10 cellular contexts compared by ENCODE assay signal in the genomic region with DNA sequence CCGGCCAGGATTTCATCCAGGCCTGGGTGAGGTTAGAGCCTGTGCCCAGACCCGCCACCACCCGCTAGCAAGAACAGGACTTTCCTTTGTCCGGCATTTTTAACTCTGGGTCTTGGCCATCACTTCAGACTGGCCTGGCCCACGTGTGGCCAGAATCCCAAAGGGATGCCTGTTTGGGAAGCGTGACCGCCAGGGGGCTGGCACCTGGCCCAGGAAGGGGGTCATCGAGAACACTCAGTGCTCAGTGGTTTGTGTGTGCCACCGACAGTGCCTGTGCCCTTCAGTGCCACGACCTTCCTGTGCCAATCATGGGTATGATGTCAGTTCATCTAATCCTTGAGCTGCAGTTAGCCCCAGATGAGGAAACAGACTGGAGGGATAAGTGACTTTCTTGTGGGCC.
DNase-seq lines count a peak whose midpoint lies in the region; ATAC-seq and TF ChIP-seq lines count a peak whose summit lies in the region.
"Had no signal": no experiment of that assay in that cellular context is flagged by ENCODE, and none has a peak within 500 bp of the region (broad histone marks: within the 10 kb centered on the region; RNA-seq: fewer than 3 reads in every experiment).

No MANE protein-coding gene starts in this region.

- H4K91ac ChIP-seq in trophoblast cell (ENCODE audit: low read depth, low read length), result no peak overlapping the region

- no peak overlapping the region for H2AFZ ChIP-seq in trophoblast cell (ENCODE audit: insufficient read depth, low read length, poor library complexity)

- H3K9me3 Mint-ChIP-seq in Caco-2 (ENCODE audit: unreplicated experiment), result no peaks in the 10 kb centered on the region
- H3K9me3 Mint-ChIP-seq: stimulated activated effector memory CD8-positive, alpha-beta T cell treated with anti-CD3 and anti-CD28 coated beads, Interleukin-12 subunit alpha, Interleukin-12 subunit beta, amount 100 ng/mL, for 72 hours had no signal

- TF ChIP-seq CTCF in adrenal gland (IDR thresholded peaks at IDR 0.05), result peak in 3 of 6 experiments; percentile 16 to 37 (median 31)
- TF ChIP-seq CTCF in heart left ventricle (IDR thresholded peaks at IDR 0.05), result peak in 4 of 12 donors; percentile 9 to 26 (median 18)
- no peak for TF ChIP-seq CTCF in Caco-2 (IDR thresholded peaks at IDR 0.05; ENCODE audit: insufficient read depth in 1 of 2, low read depth in 1 of 2, low read length in 1 of 2, severe bottlenecking in 1 of 2, unreplicated experiment in 1 of 2)

- peak; percentile 22 to 33 (median 24) for ATAC-seq in heart left ventricle
- no peak for ATAC-seq in aorta (ENCODE audit: low FRiP score)
- no peak for ATAC-seq in GM19324 (IDR thresholded peaks at IDR 0.05; ENCODE audit: low FRiP score, unreplicated experiment)
- ATAC-seq: activated CD4-positive, CD25-positive, alpha-beta regulatory T cell treated with anti-CD3 and anti-CD28 coated beads, Interleukin-2, amount 50 U/mL, for 24 hours; stimulated activated effector memory CD8-positive, alpha-beta T cell treated with anti-CD3 and anti-CD28 coated beads, Interleukin-12 subunit alpha, Interleukin-12 subunit beta, amount 100 ng/mL, for 72 hours had no signal

- peaks cover 32% of the 10 kb centered on the region for H3K36me3 Mint-ChIP-seq in Caco-2 (ENCODE audit: insufficient read depth, unreplicated experiment)

- peak overlapping the region; percentile 30 for H3K18ac ChIP-seq in trophoblast cell (ENCODE audit: low read length)

- WGBS in adrenal gland, 4 donors, result 29 to 47% (median 42%) methylated on average over 1 to 10 of the region's 10 CpGs
- WGBS in heart left ventricle, 4 donors, result 39 to 53% (median 47%) methylated on average over 8 to 10 of the region's 10 CpGs
- no CpG with 5 or more reads among the region's 10 CpGs for WGBS in trophoblast cell (ENCODE audit: extremely low coverage, insufficient coverage, insufficient read length)
- 6 to 9% methylated on average over 10 of the region's 10 CpGs for WGBS in aorta, 2 donors

- no peak overlapping the region for H2BK5ac ChIP-seq in trophoblast cell (ENCODE audit: low read depth, low read length, poor library complexity)

- no peak overlapping the region for H3K9ac ChIP-seq in trophoblast cell (ENCODE audit: low read length)

- no peak overlapping the region for H3K4ac ChIP-seq in trophoblast cell (ENCODE audit: low read depth, low read length)

- H3K36me3 ChIP-seq in adrenal gland (replicated peaks in 1 of 2), result no peaks in the 10 kb centered on the region
- peaks cover 0 to 3% (median 0%) of the 10 kb centered on the region in 9 donors for H3K36me3 ChIP-seq in heart left ventricle
- H3K36me3 ChIP-seq in trophoblast cell (ENCODE audit: control insufficient read depth in 1 of 2, insufficient read depth in 2 of 2, low read length in 2 of 2), result peaks cover 40% of the 10 kb centered on the region in 2 experiments
- no peaks in the 10 kb centered on the region for H3K36me3 ChIP-seq in aorta (ENCODE audit: control insufficient read depth in 1 of 2, insufficient read depth in 2 of 2, low read length in 1 of 2)
- H3K36me3 ChIP-seq in Caco-2 (ENCODE audit: control insufficient read depth, insufficient read depth, low read length), result peaks cover 8% of the 10 kb centered on the region; the same call in 1 of the 2 replicates

- H3K4me1 ChIP-seq in adrenal gland (replicated peaks in 1 of 2) (peaks cover 83 to 99% of the 10 kb centered on the region in 2 donors), heart left ventricle (peaks cover 51 to 100% (median 98%) of the 10 kb centered on the region in 12 donors), trophoblast cell (ENCODE audit: control insufficient read depth in 1 of 2, insufficient read depth in 2 of 2, low read length in 2 of 2) (peaks cover 48 to 54% of the 10 kb centered on the region in 2 experiments), aorta (ENCODE audit: control insufficient read depth in 1 of 2, insufficient read depth in 2 of 2, low read length in 2 of 2) (peaks cover 0 to 11% of the 10 kb centered on the region in 2 donors), Caco-2 (peaks cover 58% of the 10 kb centered on the region)

- H3K79me1 ChIP-seq in trophoblast cell (ENCODE audit: low read length), result peaks cover 31% of the 10 kb centered on the region

- H3K79me2 ChIP-seq in trophoblast cell (ENCODE audit: control insufficient read depth, insufficient read depth, low read length, poor library complexity), result peaks cover 14% of the 10 kb centered on the region

- peak overlapping the region in 3 of 5 donors; percentile 87 to 96 (median 89) for H3K27ac ChIP-seq in adrenal gland
- peak overlapping the region; percentile 85 to 98 (median 94) for H3K27ac ChIP-seq in heart left ventricle
- no peak overlapping the region for H3K27ac ChIP-seq in trophoblast cell (ENCODE audit: low read depth, low read length)
- peak overlapping the region in 1 of 2 donors; percentile 81 for H3K27ac ChIP-seq in aorta (ENCODE audit: low read depth in 1 of 2, low read length in 2 of 2)

- TF ChIP-seq POLR2A in adrenal gland (IDR thresholded peaks at IDR 0.05) (no peak), heart left ventricle (IDR thresholded peaks at IDR 0.05) (no peak)

- no TSS peak for BruUV-seq in Caco-2 (replicated peaks; lab: Mats Ljungman, UMichigan)

- peak; percentile 78 to 90 (median 84) for DNase-seq in adrenal gland
- DNase-seq in heart left ventricle, result peak; percentile 84 to 94 (median 88)
- no peak for DNase-seq in trophoblast cell
- peak; percentile 82 to 94 for DNase-seq in aorta
- no peak for DNase-seq in Caco-2
- DNase-seq in GOT3 (lab: John Stamatoyannopoulos, UW), result no peak
- DNase-seq: DMS53 had no signal

- H3K23ac ChIP-seq in trophoblast cell (ENCODE audit: low read length), result no peak overlapping the region

- H3K4me2 ChIP-seq in trophoblast cell (ENCODE audit: low read length), result no peak overlapping the region

- H3K27ac Mint-ChIP-seq in Caco-2 (ENCODE audit: unreplicated experiment), result no peak overlapping the region

- H4K12ac ChIP-seq in trophoblast cell (ENCODE audit: low read depth, low read length), result no peak overlapping the region

- no peaks in the 10 kb centered on the region for H3K27me3 ChIP-seq in adrenal gland
- H3K27me3 ChIP-seq in heart left ventricle, result no peaks in the 10 kb centered on the region
- H3K27me3 ChIP-seq in trophoblast cell (ENCODE audit: insufficient read depth, low read length), result no peaks in the 10 kb centered on the region
- H3K27me3 ChIP-seq in aorta (ENCODE audit: control insufficient read depth in 1 of 2, insufficient read depth in 2 of 2, low read length in 1 of 2), result no peaks in the 10 kb centered on the region
- no peaks in the 10 kb centered on the region for H3K27me3 ChIP-seq in Caco-2 (replicated peaks; ENCODE audit: control insufficient read depth, insufficient read depth, low read length)

- H3K9me3 ChIP-seq in adrenal gland (replicated peaks in 1 of 3) (no peaks in the 10 kb centered on the region), heart left ventricle (no peaks in the 10 kb centered on the region), trophoblast cell (ENCODE audit: insufficient read depth, low read depth, low read length) (peaks cover 3% of the 10 kb centered on the region), aorta (ENCODE audit: control insufficient read depth, low read length) (no peaks in the 10 kb centered on the region), Caco-2 (no peaks in the 10 kb centered on the region)

- H2BK120ac ChIP-seq in trophoblast cell (ENCODE audit: insufficient read depth, low read length, poor library complexity), result no peak overlapping the region

- intact Hi-C loops in adrenal gland (cut with DNase I) (no loop called here), heart left ventricle (cut with DNase I) (loop anchor here in 3 of 10 donors (2.0 to 5.0 kb wide), 3 partner anchors 34 to 83 kb away; no protein-coding TSS in a partner anchor), aorta (cut with DNase I) (loop anchor here (2.0 to 5.0 kb wide), 4 partner anchors 41 to 83 kb away; no protein-coding TSS in a partner anchor), Caco-2 (cut with micrococcal nuclease; ENCODE audit: unreplicated experiment) (no loop called here)

- no peak overlapping the region for H2AK5ac ChIP-seq in trophoblast cell (ENCODE audit: low read length)

- no peak overlapping the region for H2BK12ac ChIP-seq in trophoblast cell (ENCODE audit: low read length)

- POLR2A ChIA-PET in Caco-2 (lab: Charles Lee), result interaction anchor here (0.6 kb wide), 1 partner anchor 86 kb away, joined by 8 read pairs; no protein-coding TSS in a partner anchor

- H3K14ac ChIP-seq in trophoblast cell (ENCODE audit: low read length), result no peak overlapping the region

- H3K4me3 ChIP-seq in adrenal gland, result no peak overlapping the region
- H3K4me3 ChIP-seq in heart left ventricle, result no peak overlapping the region
- no peak overlapping the region for H3K4me3 ChIP-seq in trophoblast cell (ENCODE audit: low read depth, low read length)
- no peak overlapping the region for H3K4me3 ChIP-seq in aorta (ENCODE audit: low read length in 2 of 2)
- no peak overlapping the region for H3K4me3 ChIP-seq in Caco-2 (ENCODE audit: low read depth, low read length)

- H3K4me3 Mint-ChIP-seq in Caco-2 (ENCODE audit: unreplicated experiment), result no peak overlapping the region
- H3K4me3 Mint-ChIP-seq: stimulated activated effector memory CD8-positive, alpha-beta T cell treated with anti-CD3 and anti-CD28 coated beads, Interleukin-12 subunit alpha, Interleukin-12 subunit beta, amount 100 ng/mL, for 72 hours had no signal

- H3K27me3 Mint-ChIP-seq in Caco-2 (ENCODE audit: insufficient read depth, unreplicated experiment), result no peaks in the 10 kb centered on the region

- CTCF ChIA-PET in Caco-2 (lab: Charles Lee), result no interaction called here

- peaks cover 30% of the 10 kb centered on the region for H3K4me1 Mint-ChIP-seq in Caco-2 (ENCODE audit: low read depth, unreplicated experiment)

- H4K8ac ChIP-seq in trophoblast cell (ENCODE audit: low read depth, low read length), result no peak overlapping the region

Comparison
In these comparisons a context has a peak if more than half of its experiments do, and no peak if none do; other contexts are left out.
1. DNase-seq: peak in adrenal gland (7 of 7), heart left ventricle (5 of 5) and aorta (2 of 2); none in trophoblast cell (0 of 2), Caco-2 (0 of 2) and GOT3 (single experiment).
2. ATAC-seq: peak in heart left ventricle (4 of 4); none in aorta (single experiment) and GM19324 (single experiment).
3. intact Hi-C loops: an anchor here in aorta (2.0 to 5.0 kb wide); none called in adrenal gland and Caco-2.